20 cellular contexts compared by ENCODE assay signal in genomic region chr19:30117636-30118145, GRCh38.
"Had no signal": no experiment of that assay in that cellular context is flagged by ENCODE, and none has a peak within 500 bp of the region (broad histone marks: within the 10 kb centered on the region; RNA-seq: fewer than 3 reads in every experiment).

No MANE protein-coding gene starts in this region.

- H2AFZ ChIP-seq: hepatocyte had no signal

- H3K36me3 Mint-ChIP-seq: memory B cell, natural killer cell had no signal

- H3K4me3 Mint-ChIP-seq: memory B cell, natural killer cell had no signal

- ATAC-seq: foreskin keratinocyte, gastroesophageal sphincter, heart left ventricle, left lobe of liver, natural killer cell, psoas muscle, right cardiac atrium had no signal

- H3K4me1 ChIP-seq: esophagus muscularis mucosa, foreskin keratinocyte, gastroesophageal sphincter, heart left ventricle, psoas muscle, sigmoid colon, stomach, thyroid gland had no signal

- H3K79me2 ChIP-seq: hepatocyte had no signal

- H3K9me3 Mint-ChIP-seq: natural killer cell had no signal

- H3K27me3 ChIP-seq: foreskin keratinocyte, hepatocyte, thyroid gland had no signal

- H3K27ac Mint-ChIP-seq: memory B cell, natural killer cell had no signal

- H3K36me3 ChIP-seq: esophagus muscularis mucosa, gastroesophageal sphincter, heart left ventricle, sigmoid colon, stomach, thyroid gland had no signal

- H3K27ac ChIP-seq: coronary artery, esophagus muscularis mucosa, foreskin keratinocyte, gastroesophageal sphincter, heart left ventricle, hepatocyte, psoas muscle, sigmoid colon, stomach, thyroid gland had no signal

- H3K4me1 Mint-ChIP-seq: natural killer cell had no signal

- H3K4me3 ChIP-seq: coronary artery, esophagus muscularis mucosa, gastroesophageal sphincter, heart left ventricle, hepatocyte, lung, psoas muscle, sigmoid colon, stomach, thyroid gland had no signal

- H3K9me3 ChIP-seq: gastroesophageal sphincter, heart left ventricle, psoas muscle, sigmoid colon, stomach, thyroid gland had no signal

- H3K4me2 ChIP-seq: hepatocyte had no signal

- DNase-seq: dermis blood vessel endothelial cell; effector memory CD4-positive, alpha-beta T cell; foreskin keratinocyte; heart left ventricle; kidney; natural killer cell; psoas muscle; right cardiac atrium; stimulated activated naive CD4-positive, alpha-beta T cell treated with Interleukin-2 at 50 U/mL for 16 hours; stomach; thyroid gland; trophoblast cell had no signal
